Comparison of ENCODE assay signal across 9 cellular contexts in the genomic region with DNA sequence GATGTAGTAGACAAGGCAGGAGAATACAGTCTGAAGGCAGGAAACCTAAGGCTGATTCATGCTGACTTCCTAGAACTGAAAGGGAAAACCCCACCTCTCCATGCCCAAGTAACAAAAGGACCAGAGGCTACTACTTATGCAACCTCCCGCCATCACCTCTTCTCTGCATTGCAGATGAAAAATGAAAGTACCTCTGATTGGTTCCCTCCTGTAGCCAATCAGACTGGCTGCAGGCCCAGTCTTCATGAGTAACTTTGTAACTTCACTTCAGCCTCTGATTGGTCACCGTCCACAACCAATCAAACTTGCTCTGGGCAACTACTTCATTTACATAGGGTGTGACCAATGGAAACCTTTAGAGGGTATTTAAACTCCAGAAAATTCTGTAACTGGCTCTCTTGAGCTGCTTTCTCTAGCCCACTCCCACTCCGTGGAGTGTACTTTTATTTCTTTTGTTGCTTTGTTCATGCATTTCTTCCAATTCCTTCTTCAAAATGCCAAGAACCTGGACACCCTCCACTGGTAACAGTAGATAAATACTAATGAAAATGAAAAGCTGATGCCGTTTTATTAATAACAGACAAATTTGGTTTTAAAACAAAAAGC. TPM values are rescaled to one million over a fixed set of nuclear protein-coding genes. Genes with fewer than 3 reads are reported as not detected.
DNase-seq lines count a peak whose midpoint lies in the region; ATAC-seq and TF ChIP-seq lines count a peak whose summit lies in the region.
"Had no signal": no experiment of that assay in that cellular context is flagged by ENCODE, and none has a peak within 500 bp of the region (broad histone marks: within the 10 kb centered on the region; RNA-seq: fewer than 3 reads in every experiment).

No MANE protein-coding gene starts in this region.

- no peak overlapping the region for H3K4me3 ChIP-seq in LNCaP clone FGC (ENCODE audit: low read depth, low read length)
- H3K4me3 ChIP-seq in ovary: no peak overlapping the region

- intact Hi-C loops in ovary (cut with DNase I): no loop called here
- intact Hi-C loops in sciatic nerve (cut with DNase I): no loop called here

- CTCF ChIA-PET in activated CD8-positive, alpha-beta T cell treated with anti-CD3 and anti-CD28 coated beads, Interleukin-2, amount 10 ng/mL, durations not matched to agents 7 days and 5 days (lab: Charles Lee): interaction anchor here (3.4 kb wide), 1 partner anchor 32 kb away, joined by 13 read pairs; no protein-coding TSS in a partner anchor

- no peaks in the 10 kb centered on the region for H3K4me1 ChIP-seq in ovary (ENCODE audit: insufficient read depth)

- H3K27ac Mint-ChIP-seq in activated CD8-positive, alpha-beta T cell treated with anti-CD3 and anti-CD28 coated beads, Interleukin-2, amount 10 ng/mL, durations not matched to agents 7 days and 5 days: peak overlapping the region; percentile 4
- no peak overlapping the region for H3K27ac Mint-ChIP-seq in endothelial cell (ENCODE audit: unreplicated experiment)

- TF ChIP-seq EP300 in ovary (IDR thresholded peaks at IDR 0.05): no peak

- no peaks in the 10 kb centered on the region for H3K9me3 ChIP-seq in ovary

- DNase-seq in ELR (ENCODE audit: low read depth): peak; percentile 73
- peak; percentile 7 for DNase-seq in LNCaP clone FGC (ENCODE audit: low read depth)
- peak; percentile 53 for DNase-seq in activated CD8-positive, alpha-beta T cell treated with anti-CD3 and anti-CD28 coated beads, Interleukin-2, amount 10 ng/mL, durations not matched to agents 7 days and 5 days
- DNase-seq in iris pigment epithelial cell (ENCODE audit: low read depth): peak; percentile 81
- DNase-seq in ovary: no peak
- DNase-seq in endothelial cell (ENCODE audit: low spot score): no peak
- no peak for DNase-seq in sciatic nerve (ENCODE audit: low spot score)
- DNase-seq: NCI-H2107 had no signal

- POLR2A ChIA-PET in activated CD8-positive, alpha-beta T cell treated with anti-CD3 and anti-CD28 coated beads, Interleukin-2, amount 10 ng/mL, durations not matched to agents 7 days and 5 days (lab: Charles Lee): interaction anchor here (0.7 kb wide), 1 partner anchor 61 kb away, joined by 3 read pairs; no protein-coding TSS in a partner anchor

- TF ChIP-seq POLR2A in ovary (IDR thresholded peaks at IDR 0.05): no peak

- no peaks in the 10 kb centered on the region for H3K36me3 ChIP-seq in ovary

- peak; percentile 70 for ATAC-seq in activated CD8-positive, alpha-beta T cell treated with anti-CD3 and anti-CD28 coated beads, Interleukin-2, amount 10 ng/mL, durations not matched to agents 7 days and 5 days
- no peak for ATAC-seq in GM18520 (IDR thresholded peaks at IDR 0.05; ENCODE audit: unreplicated experiment)
- no peak for ATAC-seq in sciatic nerve

- no peak overlapping the region for H3K4me3 Mint-ChIP-seq in activated CD8-positive, alpha-beta T cell treated with anti-CD3 and anti-CD28 coated beads, Interleukin-2, amount 10 ng/mL, durations not matched to agents 7 days and 5 days
- H3K4me3 Mint-ChIP-seq in endothelial cell (ENCODE audit: unreplicated experiment): no peak overlapping the region

- no peaks in the 10 kb centered on the region for H3K9me3 Mint-ChIP-seq in activated CD8-positive, alpha-beta T cell treated with anti-CD3 and anti-CD28 coated beads, Interleukin-2, amount 10 ng/mL, durations not matched to agents 7 days and 5 days (ENCODE audit: insufficient read depth)
- H3K9me3 Mint-ChIP-seq in endothelial cell (ENCODE audit: unreplicated experiment): no peaks in the 10 kb centered on the region

- H3K36me3 Mint-ChIP-seq in activated CD8-positive, alpha-beta T cell treated with anti-CD3 and anti-CD28 coated beads, Interleukin-2, amount 10 ng/mL, durations not matched to agents 7 days and 5 days (ENCODE audit: low read depth): no peaks in the 10 kb centered on the region
- H3K36me3 Mint-ChIP-seq in endothelial cell (ENCODE audit: low read depth, unreplicated experiment): no peaks in the 10 kb centered on the region

- no peaks in the 10 kb centered on the region for H3K27me3 ChIP-seq in ovary

- no peak overlapping the region for H3K27ac ChIP-seq in ovary

- H3K4me1 Mint-ChIP-seq in activated CD8-positive, alpha-beta T cell treated with anti-CD3 and anti-CD28 coated beads, Interleukin-2, amount 10 ng/mL, durations not matched to agents 7 days and 5 days (ENCODE audit: low read depth): peaks cover 13% of the 10 kb centered on the region
- no peaks in the 10 kb centered on the region for H3K4me1 Mint-ChIP-seq in endothelial cell (ENCODE audit: unreplicated experiment)

- H3K27me3 Mint-ChIP-seq in activated CD8-positive, alpha-beta T cell treated with anti-CD3 and anti-CD28 coated beads, Interleukin-2, amount 10 ng/mL, durations not matched to agents 7 days and 5 days (ENCODE audit: low read depth): peaks cover 40% of the 10 kb centered on the region
- H3K27me3 Mint-ChIP-seq in endothelial cell (ENCODE audit: unreplicated experiment): peaks cover 7% of the 10 kb centered on the region

- WGBS in ovary, 3 donors: 86 to 94% (median 89%) methylated on average over 4 of the region's 4 CpGs

- TF ChIP-seq CTCF in LNCaP clone FGC (IDR thresholded peaks at IDR 0.05; ENCODE audit: control insufficient read depth, extremely low read depth, insufficient read depth) (no peak), ovary (IDR thresholded peaks at IDR 0.05) (no peak), endothelial cell (IDR thresholded peaks at IDR 0.05; ENCODE audit: unreplicated experiment) (no peak)

RNA-seq across cellular contexts. Expression of a gene that starts 5.2 kb away (rescaled TPM):
- not detected for total RNA-seq in activated CD8-positive, alpha-beta T cell treated with anti-CD3 and anti-CD28 coated beads, Interleukin-2, amount 10 ng/mL, durations not matched to agents 7 days and 5 days
- 10 to 100 TPM in 3 of 7 donors, 1 to 10 TPM in 4; 2.1 to 18.7 (median 8.8) TPM for total RNA-seq in ovary
- 10 to 100 TPM in 1 of 2 donors, 1 to 10 TPM in 1; 6.0 to 17.6 TPM for polyA plus RNA-seq in ovary
- total RNA-seq in endothelial cell (ENCODE audit: unreplicated experiment): 0.26 TPM
- total RNA-seq in sciatic nerve: 10.7 TPM

RNA-seq across cellular contexts. Expression of a gene that starts 43.6 kb away (rescaled TPM):
- not detected for total RNA-seq in activated CD8-positive, alpha-beta T cell treated with anti-CD3 and anti-CD28 coated beads, Interleukin-2, amount 10 ng/mL, durations not matched to agents 7 days and 5 days
- total RNA-seq in ovary (1 to 10 TPM in 1 of 7 donors, under 1 TPM in 1, not detected in 5; 0.72 to 1.1 TPM), endothelial cell (ENCODE audit: unreplicated experiment) (not detected), sciatic nerve (0.18 TPM)
- polyA plus RNA-seq in ovary: not detected

Comparison
In these comparisons a context has a peak if more than half of its experiments do, and no peak if none do; other contexts are left out.
1. DNase-seq: peak in ELR (single experiment), LNCaP clone FGC (single experiment), activated CD8-positive, alpha-beta T cell treated with anti-CD3 and anti-CD28 coated beads, Interleukin-2, amount 10 ng/mL, durations not matched to agents 7 days and 5 days (single experiment) and iris pigment epithelial cell (single experiment); none in ovary (0 of 5), endothelial cell (single experiment) and sciatic nerve (single experiment).